In the genomic region with DNA sequence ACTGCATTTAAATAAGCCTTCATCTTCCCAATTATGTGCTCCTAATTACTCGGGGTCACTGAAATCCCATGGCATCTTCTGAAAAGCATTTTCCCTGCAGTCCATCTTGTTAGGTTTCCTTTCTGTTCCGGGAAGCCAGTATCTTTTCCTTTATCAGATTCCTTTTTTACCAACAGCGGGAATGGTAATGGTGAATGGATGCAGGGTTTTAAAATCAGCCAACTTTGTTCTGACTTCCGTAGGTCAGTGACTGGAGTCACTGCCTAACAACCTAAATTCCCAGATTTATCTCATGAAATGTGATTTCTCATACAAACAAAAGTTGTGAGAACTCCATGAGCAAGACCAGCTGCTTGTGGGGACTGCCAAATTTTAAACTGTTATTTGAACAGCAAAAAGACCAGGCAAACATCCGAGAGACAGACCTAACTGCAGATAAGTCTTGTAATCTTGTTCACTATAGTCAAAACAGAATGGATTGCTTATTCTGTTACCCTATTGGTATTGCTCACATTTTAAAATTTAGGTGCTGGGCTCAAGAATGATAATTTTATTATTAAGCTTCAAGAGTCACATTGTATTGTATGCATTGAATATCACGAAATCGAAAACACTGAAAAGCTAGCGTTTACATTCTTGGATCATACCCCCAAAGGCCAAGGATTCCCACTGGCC, we compare ENCODE assay signal across 8 cellular contexts. TPM values are rescaled to one million over a fixed set of nuclear protein-coding genes. Genes with fewer than 3 reads are reported as not detected.
DNase-seq lines count a peak whose midpoint lies in the region; FAIRE-seq and TF ChIP-seq lines count a peak whose summit lies in the region.

No MANE protein-coding gene starts in this region.

- H4K20me1 ChIP-seq in H9 (ENCODE audit: control insufficient read depth, insufficient read depth, insufficient read length) (no peaks in the 10 kb centered on the region), astrocyte (ENCODE audit: insufficient read depth, low read length) (peaks cover 12% of the 10 kb centered on the region)

- H3K9me3 ChIP-seq in H9 (ENCODE audit: control insufficient read depth, low read depth, low read length) (no peaks in the 10 kb centered on the region), astrocyte (ENCODE audit: insufficient read depth, low read depth, low read length) (no peaks in the 10 kb centered on the region), iPS-18c (ENCODE audit: control insufficient read depth, insufficient read depth, low read length) (no peaks in the 10 kb centered on the region), skeletal muscle satellite cell (replicated peaks; ENCODE audit: low read length) (no peaks in the 10 kb centered on the region)

- no peak overlapping the region for H4K5ac ChIP-seq in H9 (ENCODE audit: insufficient read length, low read depth, low read length)

- FAIRE-seq in astrocyte (lab: Jason Lieb, UNC) = no peak

- H3K79me1 ChIP-seq in H9 (ENCODE audit: insufficient read depth, low read depth, low read length, poor library complexity, severe bottlenecking) = no peaks in the 10 kb centered on the region

- peak overlapping the region in 1 of 3 experiments; percentile 73; a peak in 2 of 7 replicates for H3K27ac Mint-ChIP-seq in H9
- H3K27ac Mint-ChIP-seq in astrocyte (ENCODE audit: unreplicated experiment) = no peak overlapping the region

- no peak overlapping the region for H3K56ac ChIP-seq in H9 (ENCODE audit: insufficient read length, low read depth, low read length)

- no peaks in the 10 kb centered on the region for H3K36me3 ChIP-seq in astrocyte (ENCODE audit: insufficient read depth, low read length)
- H3K36me3 ChIP-seq in skeletal muscle satellite cell (ENCODE audit: insufficient read depth, low read length) = peaks cover 5% of the 10 kb centered on the region

- H3K23ac ChIP-seq in H9 (ENCODE audit: insufficient read length, low read depth, low read length) = no peak overlapping the region

- no peak overlapping the region for H3K14ac ChIP-seq in H9 (ENCODE audit: insufficient read depth, low read length)

- H3K18ac ChIP-seq in H9 (ENCODE audit: insufficient read length, low read depth, low read length) = no peak overlapping the region

- H3K27me3 ChIP-seq in H9 (ENCODE audit: insufficient read depth, low read length) (no peaks in the 10 kb centered on the region), astrocyte (ENCODE audit: insufficient read depth, low read length) (no peaks in the 10 kb centered on the region), skeletal muscle satellite cell (ENCODE audit: control insufficient read depth, insufficient read depth, low read length) (no peaks in the 10 kb centered on the region)

- H3K27ac ChIP-seq in H9 (ENCODE audit: insufficient read length, low read depth, low read length) (no peak overlapping the region), astrocyte (ENCODE audit: low read depth, low read length) (no peak overlapping the region)

- no peak overlapping the region for H4K8ac ChIP-seq in H9 (replicated peaks; ENCODE audit: insufficient read length, low read depth, low read length)

- H3K4me3 Mint-ChIP-seq in H9 = peak overlapping the region; percentile 79 to 89
- peak overlapping the region; percentile 89 for H3K4me3 Mint-ChIP-seq in astrocyte (ENCODE audit: unreplicated experiment)

- H3K4me2 ChIP-seq in H9 (ENCODE audit: insufficient read depth, insufficient read length, low read length) (peak overlapping the region; percentile 80), astrocyte (ENCODE audit: low read length) (peak overlapping the region; percentile 99), skeletal muscle satellite cell (ENCODE audit: low read length) (peak overlapping the region; percentile 97)

- H4K91ac ChIP-seq in H9 (ENCODE audit: insufficient read length, low read depth, low read length) = no peak overlapping the region

- no peak overlapping the region for H3K4ac ChIP-seq in H9 (ENCODE audit: low read depth, low read length)

- no peak overlapping the region for H2BK120ac ChIP-seq in H9 (ENCODE audit: low read depth, low read length, poor library complexity, severe bottlenecking)

- no peaks in the 10 kb centered on the region; the same call in 1 of the 2 replicates for H3K79me2 ChIP-seq in H9 (ENCODE audit: insufficient read depth, low read length)
- H3K79me2 ChIP-seq in astrocyte (ENCODE audit: insufficient read depth, low read length) = peaks cover 19% of the 10 kb centered on the region

- TF ChIP-seq CTCF in H9 (conservative IDR thresholded peaks at IDR 0.05) (no peak), astrocyte (IDR thresholded peaks at IDR 0.05; ENCODE audit: insufficient read depth, low read depth, low read length) (no peak)

- H3T11ph ChIP-seq in H9 (ENCODE audit: low read length) = no peak overlapping the region

- no peak overlapping the region for H2BK5ac ChIP-seq in H9 (ENCODE audit: insufficient read length, low read length)

- no peak overlapping the region for H2BK20ac ChIP-seq in H9 (ENCODE audit: low read depth, low read length, poor library complexity, severe bottlenecking)

- H3K27me3 Mint-ChIP-seq in H9 (ENCODE audit: low read depth) = peaks cover 2% of the 10 kb centered on the region
- no peaks in the 10 kb centered on the region for H3K27me3 Mint-ChIP-seq in astrocyte (ENCODE audit: low read depth, unreplicated experiment)

- H3K9me3 Mint-ChIP-seq in H9 (no peaks in the 10 kb centered on the region), astrocyte (ENCODE audit: unreplicated experiment) (no peaks in the 10 kb centered on the region)

- no CpG with 5 or more reads among the region's 8 CpGs for WGBS in H9 (ENCODE audit: extremely low coverage, insufficient read length, low lambda C conversion rate)

- H3K9ac ChIP-seq in H9 (ENCODE audit: extremely low read depth, insufficient read length, low read length) = no peak overlapping the region
- peak overlapping the region; percentile 91 for H3K9ac ChIP-seq in astrocyte (ENCODE audit: low read length)
- peak overlapping the region; percentile 99 for H3K9ac ChIP-seq in skeletal muscle satellite cell (ENCODE audit: low read depth, low read length)

- H2AK5ac ChIP-seq in H9 (ENCODE audit: insufficient read length, low read length) = no peak overlapping the region

- no peak overlapping the region for H2BK15ac ChIP-seq in H9 (ENCODE audit: low read depth, low read length)

- DNase-seq in H9 (no peak), astrocyte (ENCODE audit: low read depth) (no peak), DMS 273 (lab: John Stamatoyannopoulos, UW; ENCODE audit: unreplicated experiment) (no peak), NCI-H748 (lab: John Stamatoyannopoulos, UW; ENCODE audit: unreplicated experiment) (no peak), NCI-H2171 (lab: John Stamatoyannopoulos, UW) (no peak), NCI-H1048 (lab: John Stamatoyannopoulos, UW) (no peak)

- no peak overlapping the region for H2BK12ac ChIP-seq in H9 (ENCODE audit: insufficient read length, low read depth, low read length)

- H3K36me3 Mint-ChIP-seq in H9 (ENCODE audit: insufficient read depth in 1 of 3, low read depth in 3 of 3) (peaks cover 2 to 4% (median 3%) of the 10 kb centered on the region in 3 experiments; a peak in 4 of 7 replicates), astrocyte (ENCODE audit: low read depth, unreplicated experiment) (no peaks in the 10 kb centered on the region)

- no peaks in the 10 kb centered on the region; the same call in 1 of the 2 replicates for H3K4me1 ChIP-seq in H9 (ENCODE audit: insufficient read depth, low read length)
- peaks cover 8% of the 10 kb centered on the region for H3K4me1 ChIP-seq in astrocyte (ENCODE audit: insufficient read depth, low read length)
- peaks cover 19% of the 10 kb centered on the region for H3K4me1 ChIP-seq in skeletal muscle satellite cell (ENCODE audit: control insufficient read depth, insufficient read depth, low read length)

- H3K4me1 Mint-ChIP-seq in H9 = peaks cover 21 to 28% of the 10 kb centered on the region in 2 experiments
- H3K4me1 Mint-ChIP-seq in astrocyte (ENCODE audit: low read depth, unreplicated experiment) = peaks cover 12% of the 10 kb centered on the region

- H3K4me3 ChIP-seq in astrocyte (ENCODE audit: insufficient read depth, low read depth, low read length) (peak overlapping the region; percentile 72), iPS-18c (ENCODE audit: insufficient read depth, low read depth, low read length) (peak overlapping the region; percentile 91; the same call in 1 of the 2 replicates), skeletal muscle satellite cell (ENCODE audit: low read length) (peak overlapping the region; percentile 100)

- H3K23me2 ChIP-seq in H9 (ENCODE audit: insufficient read length, low read depth, low read length, poor library complexity, severe bottlenecking) = peaks cover 9% of the 10 kb centered on the region

- peak overlapping the region; percentile 18 for H2AFZ ChIP-seq in H9 (ENCODE audit: low read length)
- H2AFZ ChIP-seq in astrocyte (ENCODE audit: low read depth, low read length) = peak overlapping the region; percentile 100

RNA-seq across cellular contexts. Expression of gene RWDD3, which starts 1.2 kb away (rescaled TPM):
- 15.3 and 18.0 TPM in 2 replicates for total RNA-seq in H9 (2021)
- total RNA-seq in astrocyte = 20.0 and 22.2 TPM in 2 replicates
- total RNA-seq in skeletal muscle satellite cell (2012; rRNA removed) = 9.0 and 10.4 TPM in 2 replicates
